ENCODE assay signal across 8 cellular contexts in the genomic region with DNA sequence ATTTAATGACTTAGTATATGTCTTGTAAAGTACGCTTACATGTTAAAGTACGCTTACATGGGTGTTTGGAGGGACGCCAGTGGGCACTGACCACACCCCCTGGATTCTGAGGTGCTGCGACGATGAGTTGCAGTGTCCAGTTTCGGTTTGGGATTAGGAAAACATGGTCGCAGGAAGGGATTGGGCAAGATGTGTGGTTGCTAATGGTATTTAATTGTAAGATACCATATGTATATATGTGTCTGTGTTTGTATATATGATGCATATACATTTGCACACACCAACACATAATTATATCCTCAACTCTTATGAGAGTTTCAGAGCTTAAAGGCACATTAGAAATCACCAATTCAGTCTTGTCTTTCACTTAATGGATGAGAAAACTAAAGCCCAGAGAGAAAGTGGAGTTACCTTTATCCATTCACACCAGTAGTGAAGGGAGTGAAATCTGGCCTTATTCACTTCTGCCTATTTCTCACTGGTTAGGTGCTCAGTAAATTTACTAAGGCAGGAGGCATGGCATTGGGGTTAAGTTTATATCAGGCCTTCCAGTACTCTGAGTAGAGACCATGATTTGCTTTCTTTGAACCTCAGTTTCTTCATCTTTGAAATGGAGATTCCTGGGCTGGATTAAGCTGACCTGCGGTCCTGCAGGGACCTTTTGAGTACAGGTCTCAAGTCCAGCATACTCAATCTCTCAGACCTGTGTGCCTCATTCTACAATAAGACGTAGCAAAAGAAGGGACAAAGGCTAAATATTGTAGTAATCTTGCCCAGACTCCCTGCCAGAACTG. TPM values are rescaled to one million over a fixed set of nuclear protein-coding genes. Genes with fewer than 3 reads are reported as not detected.
A peak's percentile ranks its signal among the peaks of the same experiment; 100 is the strongest.
DNase-seq lines count a peak whose midpoint lies in the region; ATAC-seq and TF ChIP-seq lines count a peak whose summit lies in the region.

No MANE protein-coding gene starts in this region.

- H3K27ac Mint-ChIP-seq in T-cell: peak overlapping the region; percentile 77 to 84

- H3K79me2 ChIP-seq in fibroblast of lung (ENCODE audit: control insufficient read depth, insufficient read depth, low read length): no peaks in the 10 kb centered on the region
- no peaks in the 10 kb centered on the region for H3K79me2 ChIP-seq in neural cell (replicated peaks; ENCODE audit: insufficient read depth, low read length)

- H2AFZ ChIP-seq in fibroblast of lung (ENCODE audit: low read length) (peak overlapping the region; percentile 37), neural cell (ENCODE audit: low read depth, low read length) (no peak overlapping the region)

- no peaks in the 10 kb centered on the region for H4K20me1 ChIP-seq in fibroblast of lung (ENCODE audit: control insufficient read depth, extremely low read depth, insufficient read depth, low read length)
- H4K20me1 ChIP-seq in neural cell (ENCODE audit: insufficient read depth): no peaks in the 10 kb centered on the region

- H3F3A ChIP-seq in neural cell (ENCODE audit: insufficient read depth, low read length, poor library complexity, severe bottlenecking): peaks cover 8% of the 10 kb centered on the region

- H3K9me2 ChIP-seq in neural cell (ENCODE audit: insufficient read depth, low read length): no peaks in the 10 kb centered on the region

- H3K36me3 ChIP-seq in fibroblast of lung (ENCODE audit: control insufficient read depth, insufficient read depth, low read length) (no peaks in the 10 kb centered on the region), neural cell (ENCODE audit: insufficient read depth, low read length) (no peaks in the 10 kb centered on the region)

- no peak for TF ChIP-seq EP300 in neural cell (conservative IDR thresholded peaks at IDR 0.05; ENCODE audit: poor library complexity, severe bottlenecking)

- no peaks in the 10 kb centered on the region for H3K27me3 Mint-ChIP-seq in T-cell

- TF ChIP-seq RAD21 in neural cell (conservative IDR thresholded peaks at IDR 0.05): no peak

- H3K4me1 Mint-ChIP-seq in T-cell: peaks cover 44 to 61% (median 56%) of the 10 kb centered on the region in 3 donors

- peaks cover 2% of the 10 kb centered on the region for H3K4me1 ChIP-seq in fibroblast of lung (ENCODE audit: control insufficient read depth, extremely low read depth, insufficient read depth, low read length)

- CTCF ChIA-PET in T-cell (lab: Charles Lee): interaction anchor here in 1 of 2 donors (0.6 kb wide), 1 partner anchor 409 kb away, joined by 3 read pairs; no protein-coding TSS in a partner anchor

- H3K9ac ChIP-seq in fibroblast of lung (ENCODE audit: insufficient read depth, low read length) (peak overlapping the region; percentile 51), neural cell (ENCODE audit: low read length) (peak overlapping the region; percentile 87)

- H3K36me3 Mint-ChIP-seq in T-cell: peaks cover 2% of the 10 kb centered on the region

- H3K9me3 Mint-ChIP-seq in T-cell: peaks cover 0 to 1% (median 0%) of the 10 kb centered on the region in 3 donors

- H3K4me3 ChIP-seq in fibroblast of lung (replicated peaks in 1 of 4; ENCODE audit: control extremely low read depth in 1 of 4, insufficient read depth in 1 of 4, low read depth in 3 of 4, low read length in 4 of 4): peak overlapping the region; percentile 55 to 94 (median 78)
- peak overlapping the region; percentile 87 for H3K4me3 ChIP-seq in neural cell (ENCODE audit: low read length)

- POLR2A ChIA-PET in T-cell (lab: Charles Lee): no interaction called here

- no peaks in the 10 kb centered on the region for H3K9me3 ChIP-seq in fibroblast of lung (ENCODE audit: control insufficient read depth, insufficient read depth, low read depth, low read length)
- H3K9me3 ChIP-seq in neural cell (ENCODE audit: low read length): no peaks in the 10 kb centered on the region

- H3K4me3 Mint-ChIP-seq in T-cell: peak overlapping the region; percentile 83 to 85 (median 85)

- TF ChIP-seq CTCF in fibroblast of lung (conservative IDR thresholded peaks at IDR 0.05 in 1 of 2, IDR thresholded peaks at IDR 0.05 in 1 of 2; ENCODE audit: low read depth in 1 of 2, low read length in 2 of 2) (no peak), neural cell (IDR thresholded peaks at IDR 0.05; ENCODE audit: poor library complexity, severe bottlenecking) (no peak)

- no peaks in the 10 kb centered on the region for H3K27me3 ChIP-seq in fibroblast of lung (ENCODE audit: control insufficient read depth, insufficient read depth, low read length)
- H3K27me3 ChIP-seq in neural cell (ENCODE audit: insufficient read depth, low read depth, low read length): no peaks in the 10 kb centered on the region

- DNase-seq in EL (peak; percentile 82), HT-29 (ENCODE audit: low spot score) (peak; percentile 55), T-cell (no peak), fibroblast of lung (ENCODE audit: low read depth in 2 of 2) (peak; percentile 67 to 70)
- DNase-seq in stimulated activated CD4-positive, alpha-beta T cell treated with anti-CD3 and anti-CD28 coated beads, Interleukin-4, amount 100 ng/mL, for 24 hours: no peak
- no peak for DNase-seq in central memory CD4-positive, alpha-beta T cell
- DNase-seq in stimulated activated CD4-positive, alpha-beta T cell treated with anti-CD3 and anti-CD28 coated beads, Interleukin-2, amount 100 ng/mL, for 24 hours: no peak

- ATAC-seq in T-cell (replicated peaks in 1 of 4): no peak

- H3K27ac ChIP-seq in fibroblast of lung (ENCODE audit: insufficient read depth, low read length) (peak overlapping the region; percentile 36), neural cell (ENCODE audit: low read length) (no peak overlapping the region)

- peak overlapping the region; percentile 72 for H3K4me2 ChIP-seq in fibroblast of lung (ENCODE audit: extremely low read depth, insufficient read depth, low read length)
- peak overlapping the region; percentile 60 for H3K4me2 ChIP-seq in neural cell (ENCODE audit: low read length)

TF ChIP-seq in neural cell, 6 proteins besides CTCF, POLR2A, EP300 and RAD21:
- TF ChIP-seq POLR2AphosphoS5 (IDR thresholded peaks at IDR 0.05) (no peak), EZH2 (IDR thresholded peaks at IDR 0.05; ENCODE audit: borderline replicate concordance, insufficient read depth, low read length, poor library complexity, severe bottlenecking) (no peak), SMC3 (conservative IDR thresholded peaks at IDR 0.05; ENCODE audit: poor library complexity) (no peak), TAF1 (IDR thresholded peaks at IDR 0.05; ENCODE audit: low read depth) (no peak), MXI1 (conservative IDR thresholded peaks at IDR 0.05; ENCODE audit: poor library complexity, severe bottlenecking) (no peak)
- TF ChIP-seq, protein P1, sequence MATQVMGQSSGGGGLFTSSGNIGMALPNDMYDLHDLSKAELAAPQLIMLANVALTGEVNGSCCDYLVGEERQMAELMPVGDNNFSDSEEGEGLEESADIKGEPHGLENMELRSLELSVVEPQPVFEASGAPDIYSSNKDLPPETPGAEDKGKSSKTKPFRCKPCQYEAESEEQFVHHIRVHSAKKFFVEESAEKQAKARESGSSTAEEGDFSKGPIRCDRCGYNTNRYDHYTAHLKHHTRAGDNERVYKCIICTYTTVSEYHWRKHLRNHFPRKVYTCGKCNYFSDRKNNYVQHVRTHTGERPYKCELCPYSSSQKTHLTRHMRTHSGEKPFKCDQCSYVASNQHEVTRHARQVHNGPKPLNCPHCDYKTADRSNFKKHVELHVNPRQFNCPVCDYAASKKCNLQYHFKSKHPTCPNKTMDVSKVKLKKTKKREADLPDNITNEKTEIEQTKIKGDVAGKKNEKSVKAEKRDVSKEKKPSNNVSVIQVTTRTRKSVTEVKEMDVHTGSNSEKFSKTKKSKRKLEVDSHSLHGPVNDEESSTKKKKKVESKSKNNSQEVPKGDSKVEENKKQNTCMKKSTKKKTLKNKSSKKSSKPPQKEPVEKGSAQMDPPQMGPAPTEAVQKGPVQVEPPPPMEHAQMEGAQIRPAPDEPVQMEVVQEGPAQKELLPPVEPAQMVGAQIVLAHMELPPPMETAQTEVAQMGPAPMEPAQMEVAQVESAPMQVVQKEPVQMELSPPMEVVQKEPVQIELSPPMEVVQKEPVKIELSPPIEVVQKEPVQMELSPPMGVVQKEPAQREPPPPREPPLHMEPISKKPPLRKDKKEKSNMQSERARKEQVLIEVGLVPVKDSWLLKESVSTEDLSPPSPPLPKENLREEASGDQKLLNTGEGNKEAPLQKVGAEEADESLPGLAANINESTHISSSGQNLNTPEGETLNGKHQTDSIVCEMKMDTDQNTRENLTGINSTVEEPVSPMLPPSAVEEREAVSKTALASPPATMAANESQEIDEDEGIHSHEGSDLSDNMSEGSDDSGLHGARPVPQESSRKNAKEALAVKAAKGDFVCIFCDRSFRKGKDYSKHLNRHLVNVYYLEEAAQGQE (IDR thresholded peaks at IDR 0.05; ENCODE audit: borderline replicate concordance): no peak

RNA-seq across cellular contexts. Expression of a gene that starts 1.1 kb away (rescaled TPM):
- 27.5 and 43.5 TPM in 2 replicates for total RNA-seq in HT-29 (2014; rRNA removed; shearing (Covaris generic))
- total RNA-seq in T-cell: 10 to 100 TPM; 27.3 to 35.2 (median 34.4) TPM
- 20.3 and 23.3 TPM in 2 replicates for total RNA-seq in fibroblast of lung
- polyA plus RNA-seq in fibroblast of lung: 26.3 and 39.2 TPM in 2 replicates
- 21.5 and 31.2 TPM in 2 replicates for polyA plus RNA-seq in fibroblast of lung (2012)
- polyA minus RNA-seq in fibroblast of lung (ENCODE audit: low replicate concordance): 7.6 and 11.1 TPM in 2 replicates
- polyA plus RNA-seq in neural cell: 36.9 and 38.2 TPM in 2 replicates
- polyA minus RNA-seq in neural cell: 25.6 and 28.0 TPM in 2 replicates

Comparison
In these comparisons a context has a peak if more than half of its experiments do, and no peak if none do; other contexts are left out.
1. DNase-seq: peak in EL (single experiment), HT-29 (single experiment) and fibroblast of lung (2 of 2); none in T-cell (0 of 34), stimulated activated CD4-positive, alpha-beta T cell treated with anti-CD3 and anti-CD28 coated beads, Interleukin-4, amount 100 ng/mL, for 24 hours (single experiment), central memory CD4-positive, alpha-beta T cell (single experiment) and stimulated activated CD4-positive, alpha-beta T cell treated with anti-CD3 and anti-CD28 coated beads, Interleukin-2, amount 100 ng/mL, for 24 hours (0 of 2).